In the genomic region with DNA sequence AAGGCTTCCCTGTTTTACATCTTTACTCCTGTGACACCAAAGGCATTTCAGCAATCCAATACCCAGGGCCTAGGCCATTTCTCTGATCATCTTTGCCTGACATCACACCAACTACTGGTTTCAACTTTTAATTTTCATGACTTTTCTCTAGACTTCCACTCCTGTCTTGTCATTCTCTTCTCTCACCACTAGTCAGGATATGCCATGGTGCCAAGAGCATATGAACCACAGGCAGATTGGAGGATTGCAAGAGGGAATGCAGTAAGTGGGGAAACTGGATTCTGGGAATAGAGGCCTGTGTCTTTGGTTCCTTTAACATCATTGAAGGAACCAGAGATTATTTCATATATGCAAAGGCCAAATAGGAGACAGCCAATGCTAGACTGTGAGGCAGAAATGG, we compare ENCODE assay signal across 1 cellular context.
TF ChIP-seq lines count a peak whose summit lies in the region.

No MANE protein-coding gene starts in this region.

TF ChIP-seq in HepG2, 621 proteins besides CTCF, POLR2A, EP300 and RAD21 (continued from another document):
- TF ChIP-seq IKZF1 (IDR thresholded peaks at IDR 0.05): no peak
- no peak for TF ChIP-seq DR1 (CRISPR knock-in tag; IDR thresholded peaks at IDR 0.05)
- no peak for TF ChIP-seq AGO1 (IDR thresholded peaks at IDR 0.05; ENCODE audit: low read depth, low read length, poor library complexity, severe bottlenecking)
